13 cellular contexts compared by ENCODE assay signal in genomic region chr9:100397867-100398266, GRCh38. TPM values are rescaled to one million over a fixed set of nuclear protein-coding genes. Genes with fewer than 3 reads are reported as not detected.
DNase-seq lines count a peak whose midpoint lies in the region.
"Had no signal": no experiment of that assay in that cellular context is flagged by ENCODE, and none has a peak within 500 bp of the region (broad histone marks: within the 10 kb centered on the region; RNA-seq: fewer than 3 reads in every experiment).

No MANE protein-coding gene starts in this region.

- H3K36me3 Mint-ChIP-seq in activated naive CD4-positive, alpha-beta T cell treated with anti-CD3 and anti-CD28 coated beads, Interleukin-2, amount 50 U/mL, for 24 hours: no peaks in the 10 kb centered on the region
- peaks cover 2% of the 10 kb centered on the region for H3K36me3 Mint-ChIP-seq in activated naive CD4-positive, alpha-beta T cell treated with anti-CD3 and anti-CD28 coated beads for 36 hours (ENCODE audit: low read depth)
- H3K36me3 Mint-ChIP-seq: IgD-negative memory B cell had no signal

- no peaks in the 10 kb centered on the region for H3K4me1 Mint-ChIP-seq in activated naive CD4-positive, alpha-beta T cell treated with anti-CD3 and anti-CD28 coated beads, Interleukin-2, amount 50 U/mL, for 24 hours
- no peaks in the 10 kb centered on the region for H3K4me1 Mint-ChIP-seq in activated naive CD4-positive, alpha-beta T cell treated with anti-CD3 and anti-CD28 coated beads for 36 hours (ENCODE audit: low read depth)
- H3K4me1 Mint-ChIP-seq: B cell, IgD-negative memory B cell had no signal

- H3K27me3 Mint-ChIP-seq in activated naive CD4-positive, alpha-beta T cell treated with anti-CD3 and anti-CD28 coated beads, Interleukin-2, amount 50 U/mL, for 24 hours: no peaks in the 10 kb centered on the region
- no peaks in the 10 kb centered on the region for H3K27me3 Mint-ChIP-seq in activated naive CD4-positive, alpha-beta T cell treated with anti-CD3 and anti-CD28 coated beads for 36 hours (ENCODE audit: low read depth)
- H3K27me3 Mint-ChIP-seq: B cell; CD4-positive, alpha-beta T cell had no signal

- no peaks in the 10 kb centered on the region for H3K9me3 Mint-ChIP-seq in activated naive CD4-positive, alpha-beta T cell treated with anti-CD3 and anti-CD28 coated beads, Interleukin-2, amount 50 U/mL, for 24 hours
- no peaks in the 10 kb centered on the region for H3K9me3 Mint-ChIP-seq in activated naive CD4-positive, alpha-beta T cell treated with anti-CD3 and anti-CD28 coated beads for 36 hours
- H3K9me3 Mint-ChIP-seq: CD4-positive, alpha-beta T cell had no signal

- CTCF ChIA-PET in activated naive CD4-positive, alpha-beta T cell treated with anti-CD3 and anti-CD28 coated beads for 36 hours (lab: Charles Lee): no interaction called here

- no peak for DNase-seq in activated naive CD4-positive, alpha-beta T cell treated with anti-CD3 and anti-CD28 coated beads for 36 hours
- DNase-seq in NCI-H2171 treated with DMSO at 0.1 percent for 48 hours (lab: John Stamatoyannopoulos, UW) (peak; percentile 87), NCI-H69 (lab: John Stamatoyannopoulos, UW) (peak; percentile 80), head of caudate nucleus (no peak), SW 1271 (lab: John Stamatoyannopoulos, UW) (no peak)
- no peak for DNase-seq in central memory CD4-positive, alpha-beta T cell
- DNase-seq: ACHN; C1 segment of cervical spinal cord; CD4-positive, alpha-beta T cell; DMS53 had no signal

- peak overlapping the region; percentile 46 for H3K27ac Mint-ChIP-seq in activated naive CD4-positive, alpha-beta T cell treated with anti-CD3 and anti-CD28 coated beads, Interleukin-2, amount 50 U/mL, for 24 hours
- H3K27ac Mint-ChIP-seq in activated naive CD4-positive, alpha-beta T cell treated with anti-CD3 and anti-CD28 coated beads for 36 hours: no peak overlapping the region
- H3K27ac Mint-ChIP-seq: B cell; CD4-positive, alpha-beta T cell; IgD-negative memory B cell had no signal

- H3K4me3 Mint-ChIP-seq in activated naive CD4-positive, alpha-beta T cell treated with anti-CD3 and anti-CD28 coated beads, Interleukin-2, amount 50 U/mL, for 24 hours: no peak overlapping the region
- no peak overlapping the region for H3K4me3 Mint-ChIP-seq in activated naive CD4-positive, alpha-beta T cell treated with anti-CD3 and anti-CD28 coated beads for 36 hours
- H3K4me3 Mint-ChIP-seq: B cell; CD4-positive, alpha-beta T cell had no signal

- intact Hi-C loops in activated naive CD4-positive, alpha-beta T cell treated with anti-CD3 and anti-CD28 coated beads for 36 hours (cut with micrococcal nuclease): no loop called here
- intact Hi-C loops in head of caudate nucleus (cut with DNase I): no loop called here

RNA-seq across cellular contexts. Expression of gene MSANTD3, which starts 29.1 kb away (rescaled TPM):
- total RNA-seq in activated naive CD4-positive, alpha-beta T cell treated with anti-CD3 and anti-CD28 coated beads for 36 hours: 10 to 100 TPM; 10.4 to 11.5 TPM

RNA-seq across cellular contexts. Expression of gene TEX10, which starts 45.1 kb away (rescaled TPM):
- total RNA-seq in activated naive CD4-positive, alpha-beta T cell treated with anti-CD3 and anti-CD28 coated beads for 36 hours: 10 to 100 TPM; 17.3 to 17.9 TPM

Comparison
In these comparisons a context has a peak if more than half of its experiments do, and no peak if none do; other contexts are left out.
1. DNase-seq: peak in NCI-H2171 treated with DMSO at 0.1 percent for 48 hours (single experiment) and NCI-H69 (single experiment); none in activated naive CD4-positive, alpha-beta T cell treated with anti-CD3 and anti-CD28 coated beads for 36 hours (single experiment), head of caudate nucleus (0 of 42), SW 1271 (0 of 2) and central memory CD4-positive, alpha-beta T cell (single experiment).